11 cellular contexts compared by ENCODE assay signal in genomic region chr10:89887406-89887805, GRCh38.
DNase-seq lines count a peak whose midpoint lies in the region; ATAC-seq and TF ChIP-seq lines count a peak whose summit lies in the region.
"Had no signal": no experiment of that assay in that cellular context is flagged by ENCODE, and none has a peak within 500 bp of the region (broad histone marks: within the 10 kb centered on the region; RNA-seq: fewer than 3 reads in every experiment).

No MANE protein-coding gene starts in this region.

- no peaks in the 10 kb centered on the region for H3K4me1 Mint-ChIP-seq in stimulated activated naive CD8-positive, alpha-beta T cell treated with anti-CD3 and anti-CD28 coated beads, Interleukin-15, amount 100 ng/mL, for 72 hours

- TF ChIP-seq EP300 in tibial nerve (IDR thresholded peaks at IDR 0.05) = no peak

- 57 to 59% methylated on average over 4 of the region's 4 CpGs for WGBS in tibial nerve, 2 donors

- peak overlapping the region; percentile 46 for H3K9ac ChIP-seq in KMS-11

- H4K20me1 ChIP-seq in KMS-11 (ENCODE audit: insufficient read depth) = no peaks in the 10 kb centered on the region

- H3K4me3 Mint-ChIP-seq in stimulated activated naive CD8-positive, alpha-beta T cell treated with anti-CD3 and anti-CD28 coated beads, Interleukin-15, amount 100 ng/mL, for 72 hours = no peak overlapping the region

- no peak overlapping the region for H3K4me3 ChIP-seq in KMS-11 (IDR thresholded peaks at IDR 0.05; ENCODE audit: insufficient read depth, low read depth, low read length)
- no peak overlapping the region for H3K4me3 ChIP-seq in tibial nerve

- peaks cover 39% of the 10 kb centered on the region for H3K4me1 ChIP-seq in KMS-11 (ENCODE audit: low read depth, poor library complexity, severe bottlenecking)
- H3K4me1 ChIP-seq in tibial nerve = peaks cover 0 to 13% (median 2%) of the 10 kb centered on the region in 4 donors

- no peaks in the 10 kb centered on the region for H3K36me3 ChIP-seq in KMS-11 (ENCODE audit: insufficient read depth)
- no peaks in the 10 kb centered on the region for H3K36me3 ChIP-seq in tibial nerve

- no peak overlapping the region for H3K27ac Mint-ChIP-seq in stimulated activated naive CD8-positive, alpha-beta T cell treated with anti-CD3 and anti-CD28 coated beads, Interleukin-15, amount 100 ng/mL, for 72 hours

- no peaks in the 10 kb centered on the region for H3K9me3 ChIP-seq in tibial nerve

- H3K27ac ChIP-seq in KMS-11 (peak overlapping the region; percentile 80), tibial nerve (peak overlapping the region in 3 of 4 donors; percentile 30 to 36 (median 31))
- H3K27ac ChIP-seq: foreskin keratinocyte had no signal

- peak; percentile 23 for ATAC-seq in stimulated activated naive CD8-positive, alpha-beta T cell treated with anti-CD3 and anti-CD28 coated beads, Interleukin-15, Interleukin-2, amounts not matched to agents 100 U/mL and 50 U/mL, for 24 hours
- no peak for ATAC-seq in stimulated activated naive CD8-positive, alpha-beta T cell treated with anti-CD3 and anti-CD28 coated beads, Interleukin-15, amount 100 ng/mL, for 72 hours
- peak; percentile 56 for ATAC-seq in HG02852 (IDR thresholded peaks at IDR 0.05; ENCODE audit: unreplicated experiment)
- ATAC-seq: foreskin keratinocyte had no signal

- DNase-seq in stimulated activated naive CD8-positive, alpha-beta T cell treated with anti-CD3 and anti-CD28 coated beads, Interleukin-15, Interleukin-2, amounts not matched to agents 100 U/mL and 50 U/mL, for 24 hours = no peak
- DNase-seq in stimulated activated naive CD8-positive, alpha-beta T cell treated with anti-CD3 and anti-CD28 coated beads, Interleukin-15, amount 100 ng/mL, for 72 hours = no peak
- DNase-seq in tibial nerve (ENCODE audit: low spot score in 2 of 2) = no peak
- no peak for DNase-seq in hepatic stellate cell (ENCODE audit: low spot score)
- no peak for DNase-seq in OCI-M1 (lab: John Stamatoyannopoulos, UW)
- DNase-seq in activated T-cell treated with anti-CD3 and anti-CD28 coated beads, Interleukin-2, amount 50 U/mL, for 1 hour = no peak
- DNase-seq: activated CD8-positive, alpha-beta memory T cell treated with anti-CD3 and anti-CD28 coated beads for 24 hours; foreskin keratinocyte; NCI-H2081 had no signal

- H3K79me2 ChIP-seq in KMS-11 (ENCODE audit: insufficient read depth, low read depth) = no peaks in the 10 kb centered on the region

- peaks cover 20% of the 10 kb centered on the region for H3K27me3 Mint-ChIP-seq in stimulated activated naive CD8-positive, alpha-beta T cell treated with anti-CD3 and anti-CD28 coated beads, Interleukin-15, amount 100 ng/mL, for 72 hours

- H3K9me3 Mint-ChIP-seq in stimulated activated naive CD8-positive, alpha-beta T cell treated with anti-CD3 and anti-CD28 coated beads, Interleukin-15, amount 100 ng/mL, for 72 hours = peaks cover 4 to 5% of the 10 kb centered on the region in 2 donors

- peak overlapping the region; percentile 49 for H3K4me2 ChIP-seq in KMS-11

- peak overlapping the region; percentile 47; the same call in 1 of the 2 replicates for H2AFZ ChIP-seq in KMS-11 (ENCODE audit: low read depth)

- TF ChIP-seq CTCF in KMS-11 (conservative IDR thresholded peaks at IDR 0.05; ENCODE audit: low read depth, low read length) = no peak
- no peak for TF ChIP-seq CTCF in tibial nerve (IDR thresholded peaks at IDR 0.05)

- TF ChIP-seq POLR2A in tibial nerve (IDR thresholded peaks at IDR 0.05) = no peak

- H3K27me3 ChIP-seq in KMS-11 (ENCODE audit: insufficient read depth, low read depth) = no peaks in the 10 kb centered on the region
- no peaks in the 10 kb centered on the region for H3K27me3 ChIP-seq in tibial nerve
- H3K27me3 ChIP-seq: foreskin keratinocyte had no signal
